17 cellular contexts compared by ENCODE assay signal in the genomic region with DNA sequence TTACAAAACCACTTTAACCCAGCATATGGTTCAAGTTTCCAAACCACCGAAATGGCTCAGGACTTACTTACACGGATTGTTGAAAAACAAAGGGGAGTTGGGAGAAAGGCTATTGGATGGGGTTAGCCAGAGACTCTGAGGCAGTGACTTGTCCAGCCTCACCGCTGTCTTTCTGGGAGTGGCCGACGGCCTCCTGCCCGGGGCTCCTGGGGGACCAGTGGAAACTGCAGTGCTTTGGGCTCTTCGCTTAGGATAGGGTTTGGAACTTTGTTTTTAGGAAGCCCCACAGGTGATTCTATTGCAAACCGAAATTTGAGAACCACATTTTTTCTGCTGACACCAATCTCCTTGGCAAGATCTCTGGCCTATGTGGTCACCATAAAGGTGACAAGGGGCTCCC.
"Had no signal": no experiment of that assay in that cellular context is flagged by ENCODE, and none has a peak within 500 bp of the region (broad histone marks: within the 10 kb centered on the region; RNA-seq: fewer than 3 reads in every experiment).

No MANE protein-coding gene starts in this region.

- H3K4me1 Mint-ChIP-seq: natural killer cell; stimulated activated naive B cell treated with anti-CD40 and anti-IgM and Interleukin-4, amounts not matched to agents 10 μg/mL and 1 μg/mL and 100 μg/mL, for 72 hours had no signal

- ATAC-seq: foreskin keratinocyte; gastroesophageal sphincter; heart left ventricle; left ventricle myocardium superior; lower lobe of right lung; natural killer cell; sciatic nerve; stimulated activated naive B cell treated with anti-CD40 and anti-IgM and Interleukin-4, amounts not matched to agents 10 μg/mL and 1 μg/mL and 100 μg/mL, for 72 hours had no signal

- H3K36me3 Mint-ChIP-seq: natural killer cell; stimulated activated naive B cell treated with anti-CD40 and anti-IgM and Interleukin-4, amounts not matched to agents 10 μg/mL and 1 μg/mL and 100 μg/mL, for 72 hours had no signal

- H3K27ac Mint-ChIP-seq: natural killer cell; progenitor cell of endocrine pancreas; stimulated activated naive B cell treated with anti-CD40 and anti-IgM and Interleukin-4, amounts not matched to agents 10 μg/mL and 1 μg/mL and 100 μg/mL, for 72 hours; stimulated activated naive CD8-positive, alpha-beta T cell treated with anti-CD3 and anti-CD28 coated beads, Interleukin-15, Interleukin-2, amounts not matched to agents 100 ng/mL and 50 ng/mL, for 24 hours had no signal

- DNase-seq: colonic mucosa; dermis blood vessel endothelial cell; effector memory CD4-positive, alpha-beta T cell; foreskin keratinocyte; heart left ventricle; hippocampal formation; left ventricle myocardium superior; lower lobe of right lung; natural killer cell; stimulated activated CD4-positive, alpha-beta T cell treated with anti-CD3 and anti-CD28 coated beads, Interleukin-12 subunit alpha, Interleukin-12 subunit beta, amount 100 ng/mL, for 4 hours; stimulated activated CD4-positive, alpha-beta T cell treated with anti-CD3 and anti-CD28 coated beads, Interleukin-2, amount 100 ng/mL, for 24 hours; stimulated activated CD4-positive, alpha-beta T cell treated with anti-CD3 and anti-CD28 coated beads, Interleukin-4, amount 100 ng/mL, for 24 hours; stimulated activated naive B cell treated with anti-CD40 and anti-IgM and Interleukin-4, amounts not matched to agents 10 μg/mL and 1 μg/mL and 100 μg/mL, for 72 hours had no signal

- H3K9me3 Mint-ChIP-seq: natural killer cell; stimulated activated naive B cell treated with anti-CD40 and anti-IgM and Interleukin-4, amounts not matched to agents 10 μg/mL and 1 μg/mL and 100 μg/mL, for 72 hours; stimulated activated naive CD8-positive, alpha-beta T cell treated with anti-CD3 and anti-CD28 coated beads, Interleukin-15, Interleukin-2, amounts not matched to agents 100 ng/mL and 50 ng/mL, for 24 hours had no signal

- H3K4me3 Mint-ChIP-seq: natural killer cell; stimulated activated naive B cell treated with anti-CD40 and anti-IgM and Interleukin-4, amounts not matched to agents 10 μg/mL and 1 μg/mL and 100 μg/mL, for 72 hours; stimulated activated naive CD8-positive, alpha-beta T cell treated with anti-CD3 and anti-CD28 coated beads, Interleukin-15, Interleukin-2, amounts not matched to agents 100 ng/mL and 50 ng/mL, for 24 hours had no signal
